ENCODE assay signal across 8 cellular contexts in the genomic region with DNA sequence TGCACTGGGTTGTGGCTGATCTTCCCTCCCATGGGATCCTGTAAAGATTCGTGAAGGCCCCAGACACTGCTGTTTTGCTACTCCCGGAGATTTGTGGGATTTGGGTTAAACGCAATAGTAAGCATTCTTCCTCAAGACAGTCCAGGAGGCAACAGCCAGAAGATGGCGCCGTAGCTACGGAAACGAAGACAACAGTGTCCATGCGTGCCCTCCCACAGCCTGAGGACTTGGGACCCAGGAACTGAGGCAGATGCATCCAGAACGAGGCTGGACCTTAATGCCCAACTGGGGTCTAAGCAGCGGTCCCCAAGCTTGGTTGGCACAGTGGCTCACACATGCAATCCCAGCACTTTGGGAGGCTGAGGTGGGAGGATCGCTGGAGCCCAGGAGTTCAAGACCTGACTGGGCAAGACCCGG. TPM values are rescaled to one million over a fixed set of nuclear protein-coding genes. Genes with fewer than 3 reads are reported as not detected.
DNase-seq lines count a peak whose midpoint lies in the region; ATAC-seq and TF ChIP-seq lines count a peak whose summit lies in the region.

No MANE protein-coding gene starts in this region.

- CTCF ChIA-PET in CD4-positive, alpha-beta memory T cell (lab: Charles Lee; ENCODE audit: partially characterized antibody), result interaction anchor here (1.1 kb wide), 1 partner anchor 63 kb away, joined by 3 read pairs; no protein-coding TSS in a partner anchor

- no peak overlapping the region for H3K27ac Mint-ChIP-seq in CD4-positive, alpha-beta memory T cell

- H3K4me3 ChIP-seq in Peyer's patch (no peak overlapping the region), mucosa of rectum (ENCODE audit: low read length in 2 of 2) (peak overlapping the region; percentile 18 to 28)
- no peak overlapping the region for H3K4me3 ChIP-seq in CD4-positive, alpha-beta memory T cell (ENCODE audit: low read length in 2 of 2)

- peak; percentile 71 for TF ChIP-seq CTCF in AG09319 (IDR thresholded peaks at IDR 0.05; ENCODE audit: low read depth, low read length)
- TF ChIP-seq CTCF in GM12874 (IDR thresholded peaks at IDR 0.05; ENCODE audit: insufficient read depth, low read depth, low read length), result 0 out of 2 replicates have a peak, but pooled peaks have one; percentile 5
- TF ChIP-seq CTCF in Peyer's patch (IDR thresholded peaks at IDR 0.05), result peak in 4 of 6 experiments; percentile 22 to 66 (median 54)

- H3K27me3 Mint-ChIP-seq in CD4-positive, alpha-beta memory T cell, result peaks cover 5 to 27% of the 10 kb centered on the region in 2 donors

- H3K9ac ChIP-seq in mucosa of rectum (ENCODE audit: low read depth in 1 of 2, low read length in 2 of 2), result no peak overlapping the region

- no peaks in the 10 kb centered on the region for H3K4me1 Mint-ChIP-seq in CD4-positive, alpha-beta memory T cell

- intact Hi-C loops in CD4-positive, alpha-beta memory T cell (cut with micrococcal nuclease), result no loop called here

- ATAC-seq in GM19351 (IDR thresholded peaks at IDR 0.05; ENCODE audit: unreplicated experiment), result no peak
- ATAC-seq in HG03354 (IDR thresholded peaks at IDR 0.05; ENCODE audit: poor library complexity, severe bottlenecking, unreplicated experiment), result no peak

- TF ChIP-seq POLR2A in Peyer's patch (IDR thresholded peaks at IDR 0.05) (no peak), erythroblast (IDR thresholded peaks at IDR 0.05; ENCODE audit: low read length) (no peak)

- H3K36me3 Mint-ChIP-seq in CD4-positive, alpha-beta memory T cell, result no peaks in the 10 kb centered on the region

- DNase-seq in AG09319 (ENCODE audit: extremely low read depth, low read depth) (peak; percentile 57), Peyer's patch (peak; percentile 18 to 85 (median 72)), erythroblast (lab: John Stamatoyannopoulos, UW) (peak; percentile 52 to 69)
- DNase-seq in CD4-positive, alpha-beta memory T cell, result no peak

- POLR2A ChIA-PET in CD4-positive, alpha-beta memory T cell (lab: Charles Lee; ENCODE audit: partially characterized antibody), result no interaction called here

- H3K4me1 ChIP-seq in Peyer's patch (no peaks in the 10 kb centered on the region), mucosa of rectum (ENCODE audit: control insufficient read depth in 2 of 2, insufficient read depth in 2 of 2, low read length in 2 of 2) (peaks cover 0 to 3% of the 10 kb centered on the region in 2 donors)
- no peaks in the 10 kb centered on the region for H3K4me1 ChIP-seq in CD4-positive, alpha-beta memory T cell (ENCODE audit: insufficient read depth, low read length)

- H3K4me3 Mint-ChIP-seq in CD4-positive, alpha-beta memory T cell, result no peak overlapping the region

- H3K27ac ChIP-seq in Peyer's patch (no peak overlapping the region), mucosa of rectum (ENCODE audit: low read depth in 2 of 2, low read length in 2 of 2) (no peak overlapping the region)
- no peak overlapping the region for H3K27ac ChIP-seq in CD4-positive, alpha-beta memory T cell (ENCODE audit: low read depth, low read length)

- no peaks in the 10 kb centered on the region for H3K27me3 ChIP-seq in Peyer's patch
- peaks cover 0 to 8% of the 10 kb centered on the region in 2 donors for H3K27me3 ChIP-seq in mucosa of rectum (ENCODE audit: control insufficient read depth in 2 of 2, insufficient read depth in 2 of 2, low read length in 2 of 2)
- no peaks in the 10 kb centered on the region for H3K27me3 ChIP-seq in CD4-positive, alpha-beta memory T cell (ENCODE audit: insufficient read depth, low read length)

- H3K9me3 ChIP-seq in Peyer's patch (no peaks in the 10 kb centered on the region), mucosa of rectum (ENCODE audit: control insufficient read depth in 2 of 2, low read length in 2 of 2) (no peaks in the 10 kb centered on the region)
- H3K9me3 ChIP-seq in CD4-positive, alpha-beta memory T cell (ENCODE audit: control insufficient read depth in 1 of 2, low read length in 2 of 2), result no peaks in the 10 kb centered on the region

- no peaks in the 10 kb centered on the region for H3K9me3 Mint-ChIP-seq in CD4-positive, alpha-beta memory T cell

- H3K36me3 ChIP-seq in Peyer's patch (no peaks in the 10 kb centered on the region), mucosa of rectum (ENCODE audit: control insufficient read depth in 2 of 2, insufficient read depth in 2 of 2, low read length in 2 of 2) (no peaks in the 10 kb centered on the region)
- H3K36me3 ChIP-seq in CD4-positive, alpha-beta memory T cell (ENCODE audit: insufficient read depth, low read length), result no peaks in the 10 kb centered on the region

RNA-seq across cellular contexts. Expression of gene ZNF507, which starts 57.6 kb away (rescaled TPM):
- 10 to 100 TPM; 28.2 to 43.7 (median 34.2) TPM for total RNA-seq in Peyer's patch
- total RNA-seq in CD4-positive, alpha-beta memory T cell, result 10 to 100 TPM; 39.2 to 40.8 TPM
- 1 to 10 TPM; 5.0 to 7.8 TPM for polyA plus RNA-seq in CD4-positive, alpha-beta memory T cell

Comparison
In these comparisons a context has a peak if more than half of its experiments do, and no peak if none do; other contexts are left out.
1. DNase-seq: peak in AG09319 (single experiment), Peyer's patch (3 of 3) and erythroblast (2 of 2); none in CD4-positive, alpha-beta memory T cell (0 of 5).
2. CTCF ChIP-seq: peak in every context shown above with its lines; median percentile 71 in AG09319; 54 in Peyer's patch; 5 in GM12874.
3. H3K4me3 ChIP-seq: peak in mucosa of rectum (2 of 2); none in Peyer's patch (0 of 4) and CD4-positive, alpha-beta memory T cell (0 of 2).